In the genomic region with DNA sequence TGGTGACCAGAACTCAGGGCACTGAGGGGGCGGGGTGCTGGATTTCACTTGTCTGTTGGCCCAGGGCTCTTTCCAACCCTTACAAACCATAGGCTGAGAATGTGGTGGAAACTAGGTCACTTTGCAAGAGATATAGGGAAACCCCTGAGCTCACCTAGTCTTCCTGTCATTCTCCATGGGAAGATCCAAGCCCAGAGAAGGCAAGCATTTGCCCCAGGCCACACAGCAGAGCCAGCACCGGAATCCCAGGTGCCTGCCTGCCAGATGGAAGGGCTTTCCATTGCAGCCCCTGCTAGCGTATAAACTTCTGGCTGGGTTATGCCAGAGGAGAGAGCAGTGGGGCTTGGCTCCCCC, we compare ENCODE assay signal across 8 cellular contexts. TPM values are rescaled to one million over a fixed set of nuclear protein-coding genes. Genes with fewer than 3 reads are reported as not detected.
DNase-seq lines count a peak whose midpoint lies in the region; ATAC-seq, FAIRE-seq and TF ChIP-seq lines count a peak whose summit lies in the region.

No MANE protein-coding gene starts in this region.

- no peak for TF ChIP-seq EP300 in esophagus muscularis mucosa (IDR thresholded peaks at IDR 0.05)

- intact Hi-C loops in Calu3 (cut with micrococcal nuclease; ENCODE audit: unreplicated experiment), result no loop called here
- intact Hi-C loops in esophagus muscularis mucosa (cut with DNase I), result no loop called here
- intact Hi-C loops in pancreas (cut with DNase I), result no loop called here

- TF ChIP-seq CTCF in Calu3 (IDR thresholded peaks at IDR 0.05; ENCODE audit: unreplicated experiment) (no peak), RWPE1 (conservative IDR thresholded peaks at IDR 0.05; ENCODE audit: low read depth) (no peak), esophagus muscularis mucosa (IDR thresholded peaks at IDR 0.05) (no peak), pancreas (IDR thresholded peaks at IDR 0.05) (no peak)

- H3K36me3 ChIP-seq in esophagus muscularis mucosa (peaks cover 24 to 43% (median 38%) of the 10 kb centered on the region in 4 donors), pancreas (peaks cover 0 to 30% (median 0%) of the 10 kb centered on the region in 3 donors)

- peaks cover 34 to 49% (median 38%) of the 10 kb centered on the region in 4 donors for H3K4me1 ChIP-seq in esophagus muscularis mucosa
- H3K4me1 ChIP-seq in pancreas, result peaks cover 0 to 6% (median 0%) of the 10 kb centered on the region in 3 donors

- CTCF ChIA-PET in Calu3 (lab: Charles Lee) (interaction anchor here (0.6 kb wide), 1 partner anchor 245 kb away, joined by 3 read pairs; no protein-coding TSS in a partner anchor), RWPE1 (lab: Yijun Ruan, JAX) (interaction anchor here (0.6 to 1.0 kb wide), 5 partner anchors 11 to 926 kb away, joined by 3 to 5 read pairs (median 3); no protein-coding TSS in a partner anchor)

- H3K27ac Mint-ChIP-seq in Calu3 (ENCODE audit: unreplicated experiment), result peak overlapping the region; percentile 46

- peaks cover 6% of the 10 kb centered on the region for H3K36me3 Mint-ChIP-seq in Calu3 (ENCODE audit: insufficient read depth, unreplicated experiment)

- peak overlapping the region; percentile 60 to 68 (median 65) for H3K4me3 ChIP-seq in esophagus muscularis mucosa
- peak overlapping the region; percentile 12 to 45 (median 38) for H3K4me3 ChIP-seq in pancreas

- FAIRE-seq in pancreas (lab: Jason Lieb, UNC), result no peak

- H3K27me3 Mint-ChIP-seq in Calu3 (ENCODE audit: unreplicated experiment), result no peaks in the 10 kb centered on the region

- POLR2A ChIA-PET in RWPE1 (lab: Yijun Ruan, JAX; ENCODE audit: low non-redundant PET), result no interaction called here

- TF ChIP-seq POLR2A in esophagus muscularis mucosa (IDR thresholded peaks at IDR 0.05; ENCODE audit: low read depth), result no peak

- no peak for DNase-seq in Calu3
- DNase-seq in RWPE1 (ENCODE audit: low spot score), result no peak
- DNase-seq in esophagus muscularis mucosa (ENCODE audit: extremely low spot score), result no peak
- DNase-seq in pancreas, result peak in 1 of 6 donors; percentile 35
- DNase-seq in ecto neural progenitor cell (ENCODE audit: low spot score), result no peak
- no peak for DNase-seq in stimulated activated CD4-positive, alpha-beta T cell treated with anti-CD3 and anti-CD28 coated beads, Interleukin-12 subunit alpha, Interleukin-12 subunit beta, amount 100 ng/mL, for 4 hours

- TSS peak; percentile 47 for BruUV-seq in Calu3 (replicated peaks; lab: Mats Ljungman, UMichigan)

- WGBS in esophagus muscularis mucosa, result 71% methylated on average over 1 of the region's 3 CpGs
- 58 to 61% methylated on average over 3 of the region's 3 CpGs for WGBS in pancreas, 2 donors

- H3K27me3 ChIP-seq in esophagus muscularis mucosa (no peaks in the 10 kb centered on the region), pancreas (no peaks in the 10 kb centered on the region)

- no peaks in the 10 kb centered on the region for H3K4me1 Mint-ChIP-seq in Calu3 (ENCODE audit: low read depth, unreplicated experiment)

- H3K27ac ChIP-seq in RWPE1, result peak overlapping the region; percentile 81
- H3K27ac ChIP-seq in esophagus muscularis mucosa (replicated peaks in 1 of 4), result peak overlapping the region; percentile 79 to 83 (median 81)
- H3K27ac ChIP-seq in pancreas, result peak overlapping the region; percentile 24 to 71 (median 61)

- ATAC-seq in pancreas (no peak), GM18519 (IDR thresholded peaks at IDR 0.05; ENCODE audit: low FRiP score, unreplicated experiment) (no peak), HG03439 (IDR thresholded peaks at IDR 0.05; ENCODE audit: unreplicated experiment) (no peak)

- no peaks in the 10 kb centered on the region for H3K9me3 Mint-ChIP-seq in Calu3 (ENCODE audit: low read depth, unreplicated experiment)

- peak overlapping the region; percentile 81 for H3K4me3 Mint-ChIP-seq in Calu3 (ENCODE audit: low read depth, unreplicated experiment)

- no peaks in the 10 kb centered on the region for H3K9me3 ChIP-seq in esophagus muscularis mucosa
- no peaks in the 10 kb centered on the region for H3K9me3 ChIP-seq in pancreas

RNA-seq across cellular contexts. Expression of a gene that starts 0.4 kb away (rescaled TPM):
- total RNA-seq in Calu3 (2022), result 7.0 and 10.1 TPM in 2 replicates
- total RNA-seq in esophagus muscularis mucosa, result 10 to 100 TPM in 1 of 4 donors, 1 to 10 TPM in 3; 5.8 to 10.2 (median 6.6) TPM
- 1 to 10 TPM; 1.8 to 7.8 (median 3.5) TPM for total RNA-seq in pancreas
- 10 to 100 TPM in 1 of 2 donors, 1 to 10 TPM in 1; 8.4 to 15.9 TPM for polyA plus RNA-seq in pancreas

RNA-seq across cellular contexts. Expression of a gene that starts 32.2 kb away (rescaled TPM):
- total RNA-seq in Calu3 (2022) (28.1 and 34.2 TPM in 2 replicates), esophagus muscularis mucosa (10 to 100 TPM; 49.7 to 76.1 (median 63.7) TPM), pancreas (10 to 100 TPM; 24.6 to 38.7 (median 28.5) TPM)
- polyA plus RNA-seq in pancreas, result 10 to 100 TPM; 33.5 to 38.3 TPM
